1 cellular context compared by ENCODE assay signal in genomic region chr12:57839996-57840395, GRCh38.
TF ChIP-seq lines count a peak whose summit lies in the region.

No MANE protein-coding gene starts in this region.

TF ChIP-seq in SK-N-SH, 30 proteins besides CTCF, POLR2A, EP300 and RAD21 (continued from another document):
- no peak for TF ChIP-seq MAX (IDR thresholded peaks at IDR 0.05; ENCODE audit: low read depth)
- TF ChIP-seq TEAD4 (IDR thresholded peaks at IDR 0.05; ENCODE audit: borderline replicate concordance, insufficient read depth) = no peak
TF ChIP-seq in SK-N-SH: peak in this region for 0.
